In the genomic region with DNA sequence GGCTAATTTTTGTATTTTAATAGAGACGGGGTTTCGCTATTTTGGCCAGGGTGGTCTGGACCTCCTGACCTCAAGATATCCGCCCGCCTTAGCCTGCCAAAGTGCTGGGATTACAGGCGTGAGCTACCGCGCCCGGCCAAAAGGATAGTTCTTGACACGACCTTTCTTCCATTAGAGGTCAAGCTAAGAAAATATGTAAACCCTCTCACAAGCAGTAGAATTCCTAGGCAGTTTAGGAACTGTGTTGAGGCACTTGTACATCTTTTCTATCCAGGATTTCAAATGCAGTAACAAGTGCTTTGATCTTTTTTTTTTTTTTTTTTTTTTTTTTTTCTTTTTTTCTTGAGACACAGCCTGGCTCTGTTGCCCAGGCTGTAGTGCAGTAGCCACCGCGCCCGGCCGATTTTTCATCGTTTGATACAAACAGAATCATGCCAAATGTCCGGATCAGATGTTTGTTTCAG, we compare ENCODE assay signal across 12 cellular contexts. TPM values are rescaled to one million over a fixed set of nuclear protein-coding genes. Genes with fewer than 3 reads are reported as not detected.
DNase-seq lines count a peak whose midpoint lies in the region; ATAC-seq, FAIRE-seq and TF ChIP-seq lines count a peak whose summit lies in the region.
"Had no signal": no experiment of that assay in that cellular context is flagged by ENCODE, and none has a peak within 500 bp of the region (broad histone marks: within the 10 kb centered on the region; RNA-seq: fewer than 3 reads in every experiment).

No MANE protein-coding gene starts in this region.

- H3K27ac ChIP-seq in A549 = peak overlapping the region in 1 of 2 experiments; percentile 94; a peak in 3 of 6 replicates
- no peak overlapping the region for H3K27ac ChIP-seq in CD8-positive, alpha-beta memory T cell (ENCODE audit: low read depth, low read length)

- H3K27ac Mint-ChIP-seq in CD8-positive, alpha-beta memory T cell = peak overlapping the region in 3 of 8 donors; percentile 43 to 92 (median 83)
- H3K27ac Mint-ChIP-seq in activated T-helper 1 cell treated with anti-CD3 and anti-CD28 coated beads, Interleukin-12 subunit alpha, Interleukin-12 subunit beta, Interleukin-2, Interleukin-4 antibody, amounts not matched to agents 30 ng/mL and 10 ng/mL and 1 ng/mL, durations not matched to agents 14 hours and 24 hours and 36 hours = peak overlapping the region; percentile 90
- peak overlapping the region; percentile 47 for H3K27ac Mint-ChIP-seq in mesothelial cell of epicardium

- intact Hi-C loops in activated T-helper 1 cell treated with anti-CD3 and anti-CD28 coated beads, Interleukin-12 subunit alpha, Interleukin-12 subunit beta, Interleukin-2, Interleukin-4 antibody, amounts not matched to agents 30 ng/mL and 10 ng/mL and 1 ng/mL, durations not matched to agents 14 hours and 24 hours and 36 hours (cut with micrococcal nuclease) = loop anchor here (5.0 kb wide), 1 partner anchor 145 kb away; no protein-coding TSS in a partner anchor

- ATAC-seq in A549 (no peak), HG03196 (IDR thresholded peaks at IDR 0.05; ENCODE audit: unreplicated experiment) (no peak)
- ATAC-seq: left colon had no signal

- FAIRE-seq in A549 (lab: Jason Lieb, UNC) (no peak), H54 (lab: Jason Lieb, UNC) (no peak)

- H3K4me1 ChIP-seq in A549 = peaks cover 57% of the 10 kb centered on the region
- peaks cover 45% of the 10 kb centered on the region for H3K4me1 ChIP-seq in CD8-positive, alpha-beta memory T cell (ENCODE audit: insufficient read depth, low read length)

- peaks cover 0 to 38% (median 1%) of the 10 kb centered on the region in 3 donors for H3K36me3 Mint-ChIP-seq in CD8-positive, alpha-beta memory T cell
- peaks cover 32% of the 10 kb centered on the region for H3K36me3 Mint-ChIP-seq in activated T-helper 1 cell treated with anti-CD3 and anti-CD28 coated beads, Interleukin-12 subunit alpha, Interleukin-12 subunit beta, Interleukin-2, Interleukin-4 antibody, amounts not matched to agents 30 ng/mL and 10 ng/mL and 1 ng/mL, durations not matched to agents 14 hours and 24 hours and 36 hours (ENCODE audit: low read depth)
- peaks cover 4% of the 10 kb centered on the region for H3K36me3 Mint-ChIP-seq in mesothelial cell of epicardium

- H3K4me3 ChIP-seq in A549 = no peak overlapping the region
- H3K4me3 ChIP-seq in CD8-positive, alpha-beta memory T cell (ENCODE audit: low read length) = no peak overlapping the region

- peaks cover 39 to 70% (median 55%) of the 10 kb centered on the region in 3 donors for H3K4me1 Mint-ChIP-seq in CD8-positive, alpha-beta memory T cell
- H3K4me1 Mint-ChIP-seq in activated T-helper 1 cell treated with anti-CD3 and anti-CD28 coated beads, Interleukin-12 subunit alpha, Interleukin-12 subunit beta, Interleukin-2, Interleukin-4 antibody, amounts not matched to agents 30 ng/mL and 10 ng/mL and 1 ng/mL, durations not matched to agents 14 hours and 24 hours and 36 hours (ENCODE audit: low read depth) = peaks cover 71% of the 10 kb centered on the region
- H3K4me1 Mint-ChIP-seq in mesothelial cell of epicardium = peaks cover 28% of the 10 kb centered on the region

- TF ChIP-seq POLR2A in A549 (IDR thresholded peaks at IDR 0.05; ENCODE audit: low read length) (no peak), H54 (IDR thresholded peaks at IDR 0.05; ENCODE audit: low read depth, low read length) (no peak)

- H3K27me3 ChIP-seq in CD8-positive, alpha-beta memory T cell (ENCODE audit: insufficient read depth, low read length, poor library complexity, severe bottlenecking) = no peaks in the 10 kb centered on the region
- H3K27me3 ChIP-seq: SJSA1 had no signal

- H3K9me3 Mint-ChIP-seq in CD8-positive, alpha-beta memory T cell = no peaks in the 10 kb centered on the region
- H3K9me3 Mint-ChIP-seq in activated T-helper 1 cell treated with anti-CD3 and anti-CD28 coated beads, Interleukin-12 subunit alpha, Interleukin-12 subunit beta, Interleukin-2, Interleukin-4 antibody, amounts not matched to agents 30 ng/mL and 10 ng/mL and 1 ng/mL, durations not matched to agents 14 hours and 24 hours and 36 hours = no peaks in the 10 kb centered on the region
- H3K9me3 Mint-ChIP-seq in mesothelial cell of epicardium = no peaks in the 10 kb centered on the region

- peak overlapping the region in 6 of 7 donors; percentile 48 to 98 (median 92) for H3K4me3 Mint-ChIP-seq in CD8-positive, alpha-beta memory T cell
- peak overlapping the region; percentile 95 for H3K4me3 Mint-ChIP-seq in activated T-helper 1 cell treated with anti-CD3 and anti-CD28 coated beads, Interleukin-12 subunit alpha, Interleukin-12 subunit beta, Interleukin-2, Interleukin-4 antibody, amounts not matched to agents 30 ng/mL and 10 ng/mL and 1 ng/mL, durations not matched to agents 14 hours and 24 hours and 36 hours
- peak overlapping the region; percentile 97 for H3K4me3 Mint-ChIP-seq in mesothelial cell of epicardium

- peak overlapping the region; percentile 85 for H3K4me2 ChIP-seq in A549

- peaks cover 7% of the 10 kb centered on the region for H3K36me3 ChIP-seq in CD8-positive, alpha-beta memory T cell (ENCODE audit: insufficient read depth, low read length)

- TF ChIP-seq CTCF in A549 (IDR thresholded peaks at IDR 0.05) = no peak
- TF ChIP-seq CTCF in mesothelial cell of epicardium (IDR thresholded peaks at IDR 0.05; ENCODE audit: unreplicated experiment) = no peak

- POLR2A ChIA-PET in A549 (lab: Yijun Ruan, JAX) = interaction anchor here (5.7 kb wide), 1 partner anchor 14 kb away, joined by 208 read pairs; a partner anchor contains a TSS
- POLR2A ChIA-PET in CD8-positive, alpha-beta memory T cell (lab: Charles Lee) = interaction anchor here (6.3 kb wide), 1 partner anchor 13 kb away, joined by 118 read pairs; a partner anchor contains a TSS

- CTCF ChIA-PET in A549 (lab: Yijun Ruan, JAX) = interaction anchor here (0.8 to 4.0 kb wide), 14 partner anchors 8 to 271 kb away, joined by 3 to 52 read pairs (median 7); a partner anchor contains a TSS
- CTCF ChIA-PET in CD8-positive, alpha-beta memory T cell (lab: Charles Lee) = interaction anchor here (0.9 to 3.5 kb wide), 11 partner anchors 11 to 721 kb away, joined by 3 to 37 read pairs (median 5); a partner anchor contains a TSS

- H3K27me3 Mint-ChIP-seq in CD8-positive, alpha-beta memory T cell = peaks cover 0 to 2% of the 10 kb centered on the region in 2 donors
- no peaks in the 10 kb centered on the region for H3K27me3 Mint-ChIP-seq in activated T-helper 1 cell treated with anti-CD3 and anti-CD28 coated beads, Interleukin-12 subunit alpha, Interleukin-12 subunit beta, Interleukin-2, Interleukin-4 antibody, amounts not matched to agents 30 ng/mL and 10 ng/mL and 1 ng/mL, durations not matched to agents 14 hours and 24 hours and 36 hours (ENCODE audit: insufficient read depth)
- no peaks in the 10 kb centered on the region for H3K27me3 Mint-ChIP-seq in mesothelial cell of epicardium (ENCODE audit: low read depth)

- DNase-seq in A549 (ENCODE audit: low read depth in 1 of 2, low spot score in 1 of 2) = no peak
- DNase-seq in CD8-positive, alpha-beta memory T cell = no peak
- DNase-seq in activated T-helper 1 cell treated with anti-CD3 and anti-CD28 coated beads, Interleukin-12 subunit alpha, Interleukin-12 subunit beta, Interleukin-2, Interleukin-4 antibody, amounts not matched to agents 30 ng/mL and 10 ng/mL and 1 ng/mL, durations not matched to agents 14 hours and 24 hours and 36 hours (ENCODE audit: low spot score) = no peak
- no peak for DNase-seq in mesothelial cell of epicardium (ENCODE audit: low spot score in 2 of 2, unreplicated experiment in 2 of 2)
- DNase-seq in H54 (ENCODE audit: insufficient read length, low spot score) = no peak
- DNase-seq in NCI-H82 (lab: John Stamatoyannopoulos, UW) = no peak
- no peak for DNase-seq in NCI-H2029 treated with DMSO at 0.1 percent for 48 hours (lab: John Stamatoyannopoulos, UW)
- DNase-seq: activated CD4-positive, alpha-beta T cell treated with anti-CD3 and anti-CD28 coated beads, Interleukin-2, amount 50 U/mL, for 4 hours; NCI-H2171 had no signal

- no peak for TF ChIP-seq RAD21 in A549 (conservative IDR thresholded peaks at IDR 0.05 in 1 of 2, IDR thresholded peaks at IDR 0.05 in 1 of 2)

- no peaks in the 10 kb centered on the region for H3K9me3 ChIP-seq in A549
- H3K9me3 ChIP-seq in CD8-positive, alpha-beta memory T cell (ENCODE audit: low read length) = no peaks in the 10 kb centered on the region
- H3K9me3 ChIP-seq: SJSA1 had no signal

- no peak for TF ChIP-seq EP300 in A549 (IDR thresholded peaks at IDR 0.05)

- WGBS in A549 (ENCODE audit: missing lambda C conversion rate) = 89% methylated on average over 15 of the region's 15 CpGs

RNA-seq across cellular contexts. Expression of a gene that starts 1.4 kb away (rescaled TPM):
- 403 and 479 TPM in 2 replicates for polyA plus RNA-seq in A549 (2011; rRNA removed)
- polyA plus RNA-seq in A549 (2012; cell fraction: cytosol; rRNA removed) = 165 and 196 TPM in 2 replicates
- polyA plus RNA-seq in A549 (2012; cell fraction: nucleus; rRNA removed) = 108 and 220 TPM in 2 replicates
- polyA plus RNA-seq in A549 (2017; fragmentation: RNase III; extraction: RNeasy Plus Mini Kit Qiagen cat#74134 plus additional on column Dnase treatment) = 435 to 459 TPM (median 456 TPM) in 3 replicates
- polyA minus RNA-seq in A549 (2011; rRNA and poly(A)+ RNA removed) = 412 and 429 TPM in 2 replicates
- 10 to 100 TPM; 90.6 to 92.8 TPM for total RNA-seq in CD8-positive, alpha-beta memory T cell
- polyA plus RNA-seq in CD8-positive, alpha-beta memory T cell = 229 TPM
- total RNA-seq in activated T-helper 1 cell treated with anti-CD3 and anti-CD28 coated beads, Interleukin-12 subunit alpha, Interleukin-12 subunit beta, Interleukin-2, Interleukin-4 antibody, amounts not matched to agents 30 ng/mL and 10 ng/mL and 1 ng/mL, durations not matched to agents 14 hours and 24 hours and 36 hours = 105 and 109 TPM in 2 replicates
- total RNA-seq in mesothelial cell of epicardium = 124 to 130 TPM (median 124 TPM) in 3 replicates

RNA-seq across cellular contexts. Expression of a gene that starts 12.7 kb away (rescaled TPM):
- polyA plus RNA-seq in A549 (2011; rRNA removed) (4,362 and 5,012 TPM in 2 replicates), A549 (2017; fragmentation: RNase III; extraction: RNeasy Plus Mini Kit Qiagen cat#74134 plus additional on column Dnase treatment) (1,817 to 2,035 TPM (median 1,908 TPM) in 3 replicates)
- polyA plus RNA-seq in A549 (2012; cell fraction: cytosol; rRNA removed) = 3,949 and 4,951 TPM in 2 replicates
- polyA plus RNA-seq in A549 (2012; cell fraction: nucleus; rRNA removed) = 966 and 1,458 TPM in 2 replicates
- polyA minus RNA-seq in A549 (2011; rRNA and poly(A)+ RNA removed) = 545 and 1,115 TPM in 2 replicates
- total RNA-seq in CD8-positive, alpha-beta memory T cell = 1,000 to 10,000 TPM; 1,654 to 1,749 TPM
- 3,131 TPM for polyA plus RNA-seq in CD8-positive, alpha-beta memory T cell
- 1,849 and 1,857 TPM in 2 replicates for total RNA-seq in activated T-helper 1 cell treated with anti-CD3 and anti-CD28 coated beads, Interleukin-12 subunit alpha, Interleukin-12 subunit beta, Interleukin-2, Interleukin-4 antibody, amounts not matched to agents 30 ng/mL and 10 ng/mL and 1 ng/mL, durations not matched to agents 14 hours and 24 hours and 36 hours
- 1,664 to 1,782 TPM (median 1,739 TPM) in 3 replicates for total RNA-seq in mesothelial cell of epicardium
